In genomic region chr12:26032290-26032689, GRCh38 we compare ENCODE assay signal across 21 cellular contexts.
"Had no signal": no experiment of that assay in that cellular context is flagged by ENCODE, and none has a peak within 500 bp of the region (broad histone marks: within the 10 kb centered on the region; RNA-seq: fewer than 3 reads in every experiment).

No MANE protein-coding gene starts in this region.

- FAIRE-seq: bronchial epithelial cell, TTC549 had no signal

- H3K36me3 ChIP-seq: sigmoid colon, upper lobe of right lung had no signal

- H3K27ac ChIP-seq: coronary artery, epithelial cell of prostate, foreskin keratinocyte, upper lobe of right lung had no signal

- H3K9me3 ChIP-seq: sigmoid colon, upper lobe of right lung had no signal

- H3K4me1 ChIP-seq: foreskin keratinocyte, upper lobe of right lung had no signal

- H3K27me3 ChIP-seq: foreskin keratinocyte, sigmoid colon, upper lobe of right lung had no signal

- H3K4me3 ChIP-seq: coronary artery, lung, sigmoid colon, upper lobe of right lung had no signal

- DNase-seq: activated CD8-positive, alpha-beta memory T cell treated with anti-CD3 and anti-CD28 coated beads for 24 hours; activated CD8-positive, alpha-beta memory T cell treated with anti-CD3 and anti-CD28 coated beads, Interleukin-2, amount 50 U/mL, for 4 hours; activated naive CD4-positive, alpha-beta T cell; activated naive CD8-positive, alpha-beta T cell treated with anti-CD3 and anti-CD28 coated beads for 36 hours; activated T-cell treated with anti-CD3 and anti-CD28 coated beads, Interleukin-2, amount 50 U/mL, for 4 hours; amniotic stem cell; cerebellar nuclear complex; foreskin keratinocyte; naive thymus-derived CD4-positive, alpha-beta T cell; occipital lobe; retina; sigmoid colon; stimulated activated CD4-positive, alpha-beta T cell treated with anti-CD3 and anti-CD28 coated beads, Interleukin-4, amount 100 ng/mL, for 1 hour; stimulated activated naive CD4-positive, alpha-beta T cell treated with Interleukin-2 at 50 U/mL for 16 hours; upper lobe of right lung had no signal

- ATAC-seq: activated T-cell treated with anti-CD3 and anti-CD28 coated beads, Interleukin-2, amount 50 U/mL, for 4 hours; foreskin keratinocyte; left lobe of liver; naive thymus-derived CD4-positive, alpha-beta T cell; upper lobe of right lung had no signal
